Comparison of ENCODE assay signal across 1 cellular context in genomic region chr17:41907633-41908539, GRCh38.
TF ChIP-seq lines count a peak whose summit lies in the region.

No MANE protein-coding gene starts in this region.

TF ChIP-seq in HCT116, 20 proteins besides CTCF, POLR2A, EP300 and RAD21 (continued from another document):
- TF ChIP-seq CBX3 (IDR thresholded peaks at IDR 0.05; ENCODE audit: low read depth) (no peak), SP1 (IDR thresholded peaks at IDR 0.05; ENCODE audit: low read depth) (no peak)
